In genomic region chr10:3886191-3886590, GRCh38 we compare ENCODE assay signal across 10 cellular contexts.
DNase-seq lines count a peak whose midpoint lies in the region; ATAC-seq and TF ChIP-seq lines count a peak whose summit lies in the region.
"Had no signal": no experiment of that assay in that cellular context is flagged by ENCODE, and none has a peak within 500 bp of the region (broad histone marks: within the 10 kb centered on the region; RNA-seq: fewer than 3 reads in every experiment).

No MANE protein-coding gene starts in this region.

- H3K4me3 ChIP-seq in CD8-positive, alpha-beta memory T cell (ENCODE audit: low read length): no peak overlapping the region
- no peak overlapping the region for H3K4me3 ChIP-seq in prostate gland
- H3K4me3 ChIP-seq: SK-N-MC had no signal

- peaks cover 16% of the 10 kb centered on the region for H3K4me1 ChIP-seq in CD8-positive, alpha-beta memory T cell (ENCODE audit: insufficient read depth, low read length)
- no peaks in the 10 kb centered on the region for H3K4me1 ChIP-seq in prostate gland (replicated peaks)

- H3K36me3 ChIP-seq in CD8-positive, alpha-beta memory T cell (ENCODE audit: insufficient read depth, low read length): no peaks in the 10 kb centered on the region
- no peaks in the 10 kb centered on the region for H3K36me3 ChIP-seq in prostate gland

- H3K4me1 Mint-ChIP-seq in CD8-positive, alpha-beta memory T cell: peaks cover 19 to 40% (median 30%) of the 10 kb centered on the region in 3 donors
- peaks cover 49% of the 10 kb centered on the region for H3K4me1 Mint-ChIP-seq in activated T-helper 17 cell treated with anti-CD3 and anti-CD28 coated beads, Interleukin-2, amount 50 U/mL, for 72 hours

- H3K27ac ChIP-seq in CD8-positive, alpha-beta memory T cell (ENCODE audit: low read depth, low read length): no peak overlapping the region
- peak overlapping the region; percentile 45 to 52 for H3K27ac ChIP-seq in prostate gland
- H3K27ac ChIP-seq: SK-N-MC had no signal

- H3K9me3 Mint-ChIP-seq in CD8-positive, alpha-beta memory T cell: no peaks in the 10 kb centered on the region
- no peaks in the 10 kb centered on the region for H3K9me3 Mint-ChIP-seq in activated T-helper 17 cell treated with anti-CD3 and anti-CD28 coated beads, Interleukin-2, amount 50 U/mL, for 72 hours

- peaks cover 0 to 4% (median 4%) of the 10 kb centered on the region in 3 donors for H3K36me3 Mint-ChIP-seq in CD8-positive, alpha-beta memory T cell
- peaks cover 7% of the 10 kb centered on the region for H3K36me3 Mint-ChIP-seq in activated T-helper 17 cell treated with anti-CD3 and anti-CD28 coated beads, Interleukin-2, amount 50 U/mL, for 72 hours (ENCODE audit: low read depth)

- POLR2A ChIA-PET in CD8-positive, alpha-beta memory T cell (lab: Charles Lee): interaction anchor here (1.0 kb wide), 1 partner anchor 102 kb away, joined by 5 read pairs; no protein-coding TSS in a partner anchor

- TF ChIP-seq POLR2A in prostate gland (IDR thresholded peaks at IDR 0.05): no peak

- TF ChIP-seq CTCF in prostate gland (IDR thresholded peaks at IDR 0.05): no peak

- H3K9me3 ChIP-seq in CD8-positive, alpha-beta memory T cell (ENCODE audit: low read length): no peaks in the 10 kb centered on the region
- no peaks in the 10 kb centered on the region for H3K9me3 ChIP-seq in prostate gland

- 67% methylated on average over 14 of the region's 14 CpGs for WGBS in prostate gland

- peak overlapping the region in 6 of 8 donors; percentile 98 to 99 (median 98) for H3K27ac Mint-ChIP-seq in CD8-positive, alpha-beta memory T cell
- H3K27ac Mint-ChIP-seq in activated T-helper 17 cell treated with anti-CD3 and anti-CD28 coated beads, Interleukin-2, amount 50 U/mL, for 72 hours: peak overlapping the region; percentile 100

- ATAC-seq in activated T-helper 17 cell treated with anti-CD3 and anti-CD28 coated beads, Interleukin-2, amount 50 U/mL, for 72 hours (replicated peaks): no peak
- ATAC-seq in left ventricle myocardium superior (peak; percentile 81), HG03432 (IDR thresholded peaks at IDR 0.05; ENCODE audit: unreplicated experiment) (no peak), GM19397 (IDR thresholded peaks at IDR 0.05; ENCODE audit: unreplicated experiment) (no peak)

- H3K27me3 Mint-ChIP-seq in CD8-positive, alpha-beta memory T cell: no peaks in the 10 kb centered on the region
- H3K27me3 Mint-ChIP-seq in activated T-helper 17 cell treated with anti-CD3 and anti-CD28 coated beads, Interleukin-2, amount 50 U/mL, for 72 hours: no peaks in the 10 kb centered on the region

- no peak for DNase-seq in CD8-positive, alpha-beta memory T cell
- DNase-seq in left ventricle myocardium superior (peak; percentile 79), prostate gland (ENCODE audit: low spot score) (no peak), cerebellum (ENCODE audit: low spot score) (no peak), anterior cingulate cortex (lab: John Stamatoyannopoulos, UW) (no peak)
- DNase-seq: DMS79 had no signal

- H3K27me3 ChIP-seq in CD8-positive, alpha-beta memory T cell (ENCODE audit: insufficient read depth, low read length, poor library complexity, severe bottlenecking): no peaks in the 10 kb centered on the region
- H3K27me3 ChIP-seq in prostate gland (replicated peaks; ENCODE audit: insufficient read depth): no peaks in the 10 kb centered on the region

- H3K4me3 Mint-ChIP-seq in CD8-positive, alpha-beta memory T cell: no peak overlapping the region
- H3K4me3 Mint-ChIP-seq in activated T-helper 17 cell treated with anti-CD3 and anti-CD28 coated beads, Interleukin-2, amount 50 U/mL, for 72 hours: peak overlapping the region; percentile 90

- intact Hi-C loops in left ventricle myocardium superior (cut with micrococcal nuclease) (no loop called here), prostate gland (cut with DNase I) (no loop called here)

- CTCF ChIA-PET in CD8-positive, alpha-beta memory T cell (lab: Charles Lee): no interaction called here
